In genomic region chr19:34859325-34859724, GRCh38 we compare ENCODE assay signal across 7 cellular contexts.
DNase-seq lines count a peak whose midpoint lies in the region; ATAC-seq and TF ChIP-seq lines count a peak whose summit lies in the region.
"Not testable (repeated sequence)": the region's sequence is repeated elsewhere in the genome, so short reads cannot be mapped to it uniquely, and the experiment has no call there.

No MANE protein-coding gene starts in this region.

- H3K27me3 Mint-ChIP-seq in Caco-2 (ENCODE audit: insufficient read depth, unreplicated experiment); T-cell; activated CD4-positive, alpha-beta memory T cell treated with anti-CD3 and anti-CD28 coated beads, Interleukin-2, amount 10 ng/mL, durations not matched to agents 7 days and 5 days; activated naive CD4-positive, alpha-beta T cell treated with anti-CD3 and anti-CD28 coated beads for 36 hours (ENCODE audit: low read depth); central memory CD8-positive, alpha-beta T cell; mesothelial cell of epicardium (ENCODE audit: low read depth); progenitor cell of endocrine pancreas: not testable (repeated sequence)

- not testable (repeated sequence) for H3K9me3 Mint-ChIP-seq in Caco-2 (ENCODE audit: unreplicated experiment); activated naive CD4-positive, alpha-beta T cell treated with anti-CD3 and anti-CD28 coated beads for 36 hours; central memory CD8-positive, alpha-beta T cell
- H3K9me3 Mint-ChIP-seq in T-cell (peaks cover 0 to 14% (median 2%) of the 10 kb centered on the region in 3 donors), mesothelial cell of epicardium (peaks cover 22% of the 10 kb centered on the region), progenitor cell of endocrine pancreas (ENCODE audit: low read depth) (peaks cover 20% of the 10 kb centered on the region)
- peaks cover 14% of the 10 kb centered on the region for H3K9me3 Mint-ChIP-seq in activated CD4-positive, alpha-beta memory T cell treated with anti-CD3 and anti-CD28 coated beads, Interleukin-2, amount 10 ng/mL, durations not matched to agents 7 days and 5 days

- H3K9me3 ChIP-seq in Caco-2, result not testable (repeated sequence)

- H3K4me3 Mint-ChIP-seq in Caco-2 (ENCODE audit: unreplicated experiment), result peak overlapping the region; percentile 65
- H3K4me3 Mint-ChIP-seq in T-cell, result peak overlapping the region; percentile 93 to 99 (median 96)
- H3K4me3 Mint-ChIP-seq in activated CD4-positive, alpha-beta memory T cell treated with anti-CD3 and anti-CD28 coated beads, Interleukin-2, amount 10 ng/mL, durations not matched to agents 7 days and 5 days, result peak overlapping the region; percentile 100
- H3K4me3 Mint-ChIP-seq in activated naive CD4-positive, alpha-beta T cell treated with anti-CD3 and anti-CD28 coated beads for 36 hours, result peak overlapping the region; percentile 93
- H3K4me3 Mint-ChIP-seq in central memory CD8-positive, alpha-beta T cell, result peak overlapping the region; percentile 98
- H3K4me3 Mint-ChIP-seq in mesothelial cell of epicardium, result peak overlapping the region; percentile 80
- peak overlapping the region; percentile 95 for H3K4me3 Mint-ChIP-seq in progenitor cell of endocrine pancreas (ENCODE audit: low read depth)

- not testable (repeated sequence) for H3K4me1 ChIP-seq in Caco-2

- not testable (repeated sequence) for H3K36me3 ChIP-seq in Caco-2 (ENCODE audit: control insufficient read depth, insufficient read depth, low read length)

- BruUV-seq in Caco-2 (replicated peaks; lab: Mats Ljungman, UMichigan), result not testable (repeated sequence)

- ATAC-seq in T-cell (replicated peaks in 1 of 4); central memory CD8-positive, alpha-beta T cell (replicated peaks; ENCODE audit: extremely low read depth, poor library complexity, severe bottlenecking): not testable (repeated sequence)

- H3K27me3 ChIP-seq in Caco-2 (replicated peaks; ENCODE audit: control insufficient read depth, insufficient read depth, low read length), result not testable (repeated sequence)

- H3K36me3 Mint-ChIP-seq in Caco-2 (ENCODE audit: insufficient read depth, unreplicated experiment); activated naive CD4-positive, alpha-beta T cell treated with anti-CD3 and anti-CD28 coated beads for 36 hours (ENCODE audit: low read depth); central memory CD8-positive, alpha-beta T cell (ENCODE audit: insufficient read depth); mesothelial cell of epicardium; progenitor cell of endocrine pancreas (ENCODE audit: insufficient read depth): not testable (repeated sequence)
- peaks cover 37% of the 10 kb centered on the region for H3K36me3 Mint-ChIP-seq in T-cell
- H3K36me3 Mint-ChIP-seq in activated CD4-positive, alpha-beta memory T cell treated with anti-CD3 and anti-CD28 coated beads, Interleukin-2, amount 10 ng/mL, durations not matched to agents 7 days and 5 days (ENCODE audit: low read depth), result peaks cover 29% of the 10 kb centered on the region

- not testable (repeated sequence) for DNase-seq in Caco-2; T-cell; activated CD4-positive, alpha-beta memory T cell treated with anti-CD3 and anti-CD28 coated beads, Interleukin-2, amount 10 ng/mL, durations not matched to agents 7 days and 5 days; activated naive CD4-positive, alpha-beta T cell treated with anti-CD3 and anti-CD28 coated beads for 36 hours; central memory CD8-positive, alpha-beta T cell (ENCODE audit: low spot score in 2 of 2); mesothelial cell of epicardium (ENCODE audit: low spot score in 2 of 2, unreplicated experiment in 2 of 2); progenitor cell of endocrine pancreas (ENCODE audit: low spot score, unreplicated experiment)

- intact Hi-C loops in Caco-2 (cut with micrococcal nuclease; ENCODE audit: unreplicated experiment), result not testable (repeated sequence)
- intact Hi-C loops in activated naive CD4-positive, alpha-beta T cell treated with anti-CD3 and anti-CD28 coated beads for 36 hours (cut with micrococcal nuclease), result loop anchor here (2.0 kb wide), 1 partner anchor 125 kb away; the partner anchor contains the start of gene ZNF181

- not testable (repeated sequence) for H3K27ac Mint-ChIP-seq in Caco-2 (ENCODE audit: unreplicated experiment); mesothelial cell of epicardium; progenitor cell of endocrine pancreas
- H3K27ac Mint-ChIP-seq in T-cell, result peak overlapping the region; percentile 91 to 98
- H3K27ac Mint-ChIP-seq in activated CD4-positive, alpha-beta memory T cell treated with anti-CD3 and anti-CD28 coated beads, Interleukin-2, amount 10 ng/mL, durations not matched to agents 7 days and 5 days, result peak overlapping the region; percentile 19
- peak overlapping the region; percentile 59 for H3K27ac Mint-ChIP-seq in activated naive CD4-positive, alpha-beta T cell treated with anti-CD3 and anti-CD28 coated beads for 36 hours
- H3K27ac Mint-ChIP-seq in central memory CD8-positive, alpha-beta T cell (ENCODE audit: low read depth), result peak overlapping the region; percentile 91

- CTCF ChIA-PET in Caco-2 (lab: Charles Lee); T-cell (lab: Charles Lee); activated CD4-positive, alpha-beta memory T cell treated with anti-CD3 and anti-CD28 coated beads, Interleukin-2, amount 10 ng/mL, durations not matched to agents 7 days and 5 days (lab: Charles Lee); activated naive CD4-positive, alpha-beta T cell treated with anti-CD3 and anti-CD28 coated beads for 36 hours (lab: Charles Lee): not testable (repeated sequence)

- TF ChIP-seq CTCF in Caco-2 (IDR thresholded peaks at IDR 0.05; ENCODE audit: insufficient read depth in 1 of 2, low read depth in 1 of 2, low read length in 1 of 2, severe bottlenecking in 1 of 2, unreplicated experiment in 1 of 2); mesothelial cell of epicardium (IDR thresholded peaks at IDR 0.05; ENCODE audit: unreplicated experiment); progenitor cell of endocrine pancreas (IDR thresholded peaks at IDR 0.05; ENCODE audit: unreplicated experiment): not testable (repeated sequence)

- H3K4me1 Mint-ChIP-seq in Caco-2 (ENCODE audit: low read depth, unreplicated experiment); mesothelial cell of epicardium; progenitor cell of endocrine pancreas (ENCODE audit: low read depth): not testable (repeated sequence)
- peaks cover 39 to 48% (median 47%) of the 10 kb centered on the region in 3 donors for H3K4me1 Mint-ChIP-seq in T-cell
- peaks cover 25% of the 10 kb centered on the region for H3K4me1 Mint-ChIP-seq in activated CD4-positive, alpha-beta memory T cell treated with anti-CD3 and anti-CD28 coated beads, Interleukin-2, amount 10 ng/mL, durations not matched to agents 7 days and 5 days
- H3K4me1 Mint-ChIP-seq in activated naive CD4-positive, alpha-beta T cell treated with anti-CD3 and anti-CD28 coated beads for 36 hours (ENCODE audit: low read depth), result peaks cover 37% of the 10 kb centered on the region
- H3K4me1 Mint-ChIP-seq in central memory CD8-positive, alpha-beta T cell, result peaks cover 47% of the 10 kb centered on the region

- H3K4me3 ChIP-seq in Caco-2 (ENCODE audit: low read depth, low read length), result not testable (repeated sequence)

- POLR2A ChIA-PET in Caco-2 (lab: Charles Lee); T-cell (lab: Charles Lee): not testable (repeated sequence)
- POLR2A ChIA-PET in activated CD4-positive, alpha-beta memory T cell treated with anti-CD3 and anti-CD28 coated beads, Interleukin-2, amount 10 ng/mL, durations not matched to agents 7 days and 5 days (lab: Charles Lee), result interaction anchor here (1.0 kb wide), 2 partner anchors 140 to 182 kb away, joined by 3 to 4 read pairs; partner anchors contain the start of gene ZNF302
